In genomic region chr1:177786346-177786745, GRCh38 we compare ENCODE assay signal across 35 cellular contexts.
"Had no signal": no experiment of that assay in that cellular context is flagged by ENCODE, and none has a peak within 500 bp of the region (broad histone marks: within the 10 kb centered on the region; RNA-seq: fewer than 3 reads in every experiment).

No MANE protein-coding gene starts in this region.

- H3K4me3 ChIP-seq: adrenal gland, breast epithelium, cardiac muscle cell, colonic mucosa, esophagus squamous epithelium, gastroesophageal sphincter had no signal

- DNase-seq: activated B cell treated with CpG ODN at 0.5 μM for 24 hours; activated CD4-positive, alpha-beta T cell treated with anti-CD3 and anti-CD28 coated beads for 48 hours; activated CD4-positive, alpha-beta T cell treated with anti-CD3 and anti-CD28 coated beads, Interleukin-2, amount 50 U/mL, for 1 hour; activated CD4-positive, alpha-beta T cell treated with anti-CD3 and anti-CD28 coated beads, Interleukin-2, amount 50 U/mL, for 48 hours; activated CD8-positive, alpha-beta memory T cell treated with anti-CD3 and anti-CD28 coated beads for 24 hours; activated CD8-positive, alpha-beta T cell treated with anti-CD3 and anti-CD28 coated beads for 36 hours; activated effector memory CD4-positive, alpha-beta T cell treated with Interleukin-2 at 50 U/mL for 16 hours; activated naive CD4-positive, alpha-beta T cell treated with anti-CD3 and anti-CD28 coated beads for 36 hours; activated naive CD8-positive, alpha-beta T cell treated with anti-CD3 and anti-CD28 coated beads for 36 hours; activated naive CD8-positive, alpha-beta T cell treated with anti-CD3 and anti-CD28 coated beads, Interleukin-2, amount 50 U/mL, for 24 hours; activated T-cell treated with anti-CD3 and anti-CD28 coated beads, Interleukin-2, amount 50 U/mL, for 4 hours; adrenal gland; amygdala; aorta; central memory CD4-positive, alpha-beta T cell; cerebellar nuclear complex; colonic mucosa; effector CD8-positive, alpha-beta T cell; esophagus squamous epithelium; foreskin melanocyte; T-helper 1 cell; T-helper 17 cell; T1000; WERI-Rb-1 had no signal

- H3K9me3 Mint-ChIP-seq: activated CD8-positive, alpha-beta T cell treated with anti-CD3 and anti-CD28 coated beads for 36 hours; activated naive CD4-positive, alpha-beta T cell treated with anti-CD3 and anti-CD28 coated beads for 36 hours; activated naive CD8-positive, alpha-beta T cell treated with anti-CD3 and anti-CD28 coated beads, Interleukin-2, amount 50 U/mL, for 24 hours; brain had no signal

- H3K4me3 Mint-ChIP-seq: activated B cell treated with CpG ODN at 0.5 μM for 24 hours; activated CD8-positive, alpha-beta T cell treated with anti-CD3 and anti-CD28 coated beads for 36 hours; activated naive CD4-positive, alpha-beta T cell treated with anti-CD3 and anti-CD28 coated beads for 36 hours; activated naive CD4-positive, alpha-beta T cell treated with anti-CD3 and anti-CD28 coated beads, Interleukin-2, amount 50 U/mL, for 24 hours; activated naive CD8-positive, alpha-beta T cell treated with anti-CD3 and anti-CD28 coated beads for 36 hours; activated naive CD8-positive, alpha-beta T cell treated with anti-CD3 and anti-CD28 coated beads, Interleukin-2, amount 50 U/mL, for 24 hours; activated T-cell treated with anti-CD3 and anti-CD28 coated beads, Interleukin-2, amount 50 U/mL, for 4 hours; activated T-helper 17 cell treated with anti-CD3 and anti-CD28 coated beads, Interleukin-2, amount 50 U/mL, for 72 hours; brain; T-helper 17 cell; T-helper 2 cell treated with Interferon-gamma antibody and Interleukin-4, amounts not matched to agents 5 μg/mL and 100 μg/mL, for 36 hours had no signal

- ATAC-seq: activated CD4-positive, CD25-positive, alpha-beta regulatory T cell treated with anti-CD3 and anti-CD28 coated beads, Interleukin-2, amount 50 U/mL, for 24 hours; activated CD8-positive, alpha-beta T cell treated with anti-CD3 and anti-CD28 coated beads for 36 hours; activated naive CD8-positive, alpha-beta T cell treated with anti-CD3 and anti-CD28 coated beads, Interleukin-2, amount 50 U/mL, for 24 hours; activated T-cell treated with anti-CD3 and anti-CD28 coated beads, Interleukin-2, amount 50 U/mL, for 4 hours; activated T-helper 17 cell treated with anti-CD3 and anti-CD28 coated beads, Interleukin-2, amount 50 U/mL, for 72 hours; gastroesophageal sphincter; T-helper 17 cell had no signal

- H3K9me3 ChIP-seq: adrenal gland, breast epithelium, colonic mucosa, esophagus squamous epithelium, gastroesophageal sphincter had no signal

- FAIRE-seq: endometrium, endothelial cell of umbilical vein had no signal

- H3K4me1 ChIP-seq: adrenal gland, breast epithelium, colonic mucosa, esophagus squamous epithelium, gastroesophageal sphincter had no signal

- H3K27ac Mint-ChIP-seq: activated B cell treated with CpG ODN at 0.5 μM for 24 hours; activated CD8-positive, alpha-beta T cell treated with anti-CD3 and anti-CD28 coated beads for 36 hours; activated naive CD4-positive, alpha-beta T cell treated with anti-CD3 and anti-CD28 coated beads for 36 hours; activated naive CD4-positive, alpha-beta T cell treated with anti-CD3 and anti-CD28 coated beads, Interleukin-2, amount 50 U/mL, for 24 hours; activated naive CD8-positive, alpha-beta T cell treated with anti-CD3 and anti-CD28 coated beads for 36 hours; activated naive CD8-positive, alpha-beta T cell treated with anti-CD3 and anti-CD28 coated beads, Interleukin-2, amount 50 U/mL, for 24 hours; activated T-helper 17 cell treated with anti-CD3 and anti-CD28 coated beads, Interleukin-2, amount 50 U/mL, for 72 hours; brain; T-helper 17 cell; T-helper 2 cell treated with Interferon-gamma antibody and Interleukin-4, amounts not matched to agents 5 μg/mL and 100 μg/mL, for 36 hours had no signal

- H3K36me3 Mint-ChIP-seq: activated naive CD4-positive, alpha-beta T cell treated with anti-CD3 and anti-CD28 coated beads, Interleukin-2, amount 50 U/mL, for 24 hours; activated naive CD8-positive, alpha-beta T cell treated with anti-CD3 and anti-CD28 coated beads for 36 hours; brain had no signal

- H3K4me1 Mint-ChIP-seq: activated B cell treated with CpG ODN at 0.5 μM for 24 hours; activated naive CD4-positive, alpha-beta T cell treated with anti-CD3 and anti-CD28 coated beads, Interleukin-2, amount 50 U/mL, for 24 hours; activated naive CD8-positive, alpha-beta T cell treated with anti-CD3 and anti-CD28 coated beads for 36 hours; activated naive CD8-positive, alpha-beta T cell treated with anti-CD3 and anti-CD28 coated beads, Interleukin-2, amount 50 U/mL, for 24 hours; activated T-helper 17 cell treated with anti-CD3 and anti-CD28 coated beads, Interleukin-2, amount 50 U/mL, for 72 hours; T-helper 17 cell had no signal

- H3K27ac ChIP-seq: adrenal gland, breast epithelium, cardiac muscle cell, colonic mucosa, epithelial cell of prostate, esophagus squamous epithelium, gastroesophageal sphincter, WERI-Rb-1 had no signal

- H3K36me3 ChIP-seq: adrenal gland, breast epithelium, cardiac muscle cell, colonic mucosa, esophagus squamous epithelium, gastroesophageal sphincter, WERI-Rb-1 had no signal

- H3K27me3 ChIP-seq: adrenal gland, breast epithelium, colonic mucosa, esophagus squamous epithelium had no signal

- H3K27me3 Mint-ChIP-seq: activated CD8-positive, alpha-beta T cell treated with anti-CD3 and anti-CD28 coated beads for 36 hours; activated naive CD8-positive, alpha-beta T cell treated with anti-CD3 and anti-CD28 coated beads, Interleukin-2, amount 50 U/mL, for 24 hours; activated T-helper 17 cell treated with anti-CD3 and anti-CD28 coated beads, Interleukin-2, amount 50 U/mL, for 72 hours; T-helper 17 cell had no signal
